In genomic region chr15:81858136-81858535, GRCh38 we compare ENCODE assay signal across 26 cellular contexts.
"Had no signal": no experiment of that assay in that cellular context is flagged by ENCODE, and none has a peak within 500 bp of the region (broad histone marks: within the 10 kb centered on the region; RNA-seq: fewer than 3 reads in every experiment).

No MANE protein-coding gene starts in this region.

- H3K9me3 ChIP-seq: left lung, mucosa of descending colon, ovary, right atrium auricular region, stomach, testis, thyroid gland, transverse colon, upper lobe of left lung, vagina had no signal

- H3K4me3 Mint-ChIP-seq: memory B cell; naive thymus-derived CD4-positive, alpha-beta T cell; natural killer cell treated with Interleukin-12 subunit alpha and Interleukin-12 subunit beta and Interleukin-15 and Interleukin-18, amount 100 ng/mL, for 72 hours; stimulated activated naive B cell treated with anti-CD40 and anti-IgM and Interleukin-4, amounts not matched to agents 10 μg/mL and 1 μg/mL and 100 μg/mL, for 72 hours had no signal

- H3K27me3 Mint-ChIP-seq: memory B cell, progenitor cell of endocrine pancreas had no signal

- H3K4me1 Mint-ChIP-seq: memory B cell; naive thymus-derived CD4-positive, alpha-beta T cell had no signal

- H3K4me3 ChIP-seq: hepatocyte, left lung, lung, mucosa of descending colon, ovary, right atrium auricular region, skin epidermis, stomach, testis, thyroid gland, transverse colon, upper lobe of left lung, vagina had no signal

- H3K27ac ChIP-seq: hepatocyte, left lung, ovary, right atrium auricular region, skin epidermis, stomach, testis, thyroid gland, transverse colon, upper lobe of left lung, vagina had no signal

- H3K36me3 Mint-ChIP-seq: memory B cell; naive thymus-derived CD4-positive, alpha-beta T cell; natural killer cell treated with Interleukin-12 subunit alpha and Interleukin-12 subunit beta and Interleukin-15 and Interleukin-18, amount 100 ng/mL, for 72 hours; stimulated activated naive B cell treated with anti-CD40 and anti-IgM and Interleukin-4, amounts not matched to agents 10 μg/mL and 1 μg/mL and 100 μg/mL, for 72 hours had no signal

- DNase-seq: kidney glomerular epithelial cell; left cardiac atrium; left lung; midbrain; mucosa of descending colon; naive thymus-derived CD4-positive, alpha-beta T cell; ovary; stimulated activated CD4-positive, alpha-beta T cell treated with anti-CD3 and anti-CD28 coated beads, Interleukin-12 subunit alpha, Interleukin-12 subunit beta, amount 100 ng/mL, for 4 hours; stimulated activated CD4-positive, alpha-beta T cell treated with anti-CD3 and anti-CD28 coated beads, Interleukin-15, amount 100 ng/mL, for 24 hours; stimulated activated CD4-positive, alpha-beta T cell treated with anti-CD3 and anti-CD28 coated beads, Interleukin-2, amount 100 ng/mL, for 24 hours; stimulated activated CD4-positive, alpha-beta T cell treated with anti-CD3 and anti-CD28 coated beads, Interleukin-4, amount 100 ng/mL, for 1 hour; stimulated activated naive B cell treated with anti-CD40 and anti-IgM and Interleukin-4, amounts not matched to agents 10 μg/mL and 1 μg/mL and 100 μg/mL, for 72 hours; stimulated activated naive CD8-positive, alpha-beta T cell treated with anti-CD3 and anti-CD28 coated beads, Interleukin-15, Interleukin-2, amounts not matched to agents 100 U/mL and 50 U/mL, for 24 hours; stomach; testis; thyroid gland; transverse colon; upper lobe of left lung had no signal

- H3K9me3 Mint-ChIP-seq: memory B cell; natural killer cell treated with Interleukin-12 subunit alpha and Interleukin-12 subunit beta and Interleukin-15 and Interleukin-18, amount 100 ng/mL, for 72 hours; stimulated activated naive B cell treated with anti-CD40 and anti-IgM and Interleukin-4, amounts not matched to agents 10 μg/mL and 1 μg/mL and 100 μg/mL, for 72 hours had no signal

- H3K79me2 ChIP-seq: hepatocyte had no signal

- H3K36me3 ChIP-seq: left lung, ovary, right atrium auricular region, stomach, thyroid gland, transverse colon, upper lobe of left lung, vagina had no signal

- H3K27ac Mint-ChIP-seq: memory B cell; naive thymus-derived CD4-positive, alpha-beta T cell; natural killer cell treated with Interleukin-12 subunit alpha and Interleukin-12 subunit beta and Interleukin-15 and Interleukin-18, amount 100 ng/mL, for 72 hours; stimulated activated naive B cell treated with anti-CD40 and anti-IgM and Interleukin-4, amounts not matched to agents 10 μg/mL and 1 μg/mL and 100 μg/mL, for 72 hours had no signal

- H2AFZ ChIP-seq: hepatocyte had no signal

- H3K4me1 ChIP-seq: left lung, right atrium auricular region, stomach, testis, thyroid gland, transverse colon, upper lobe of left lung, vagina had no signal

- H3K27me3 ChIP-seq: hepatocyte, left lung, ovary, right atrium auricular region, stomach, testis, thyroid gland, transverse colon, upper lobe of left lung, vagina had no signal

- H3K4me2 ChIP-seq: hepatocyte had no signal
